In genomic region chr6:109008951-109009760, GRCh38 we compare ENCODE assay signal across 8 cellular contexts.
DNase-seq lines count a peak whose midpoint lies in the region; ATAC-seq and TF ChIP-seq lines count a peak whose summit lies in the region.

No MANE protein-coding gene starts in this region.

- H3K4me1 Mint-ChIP-seq in T-helper 17 cell = peaks cover 47% of the 10 kb centered on the region

- H3K9me3 ChIP-seq in T-helper 17 cell (ENCODE audit: control insufficient read depth, low read length, poor library complexity, severe bottlenecking) (no peaks in the 10 kb centered on the region), right atrium auricular region (no peaks in the 10 kb centered on the region), psoas muscle (no peaks in the 10 kb centered on the region)

- peaks cover 0 to 54% of the 10 kb centered on the region in 2 donors for H3K4me1 ChIP-seq in right atrium auricular region
- peaks cover 49% of the 10 kb centered on the region for H3K4me1 ChIP-seq in psoas muscle
- no peaks in the 10 kb centered on the region for H3K4me1 ChIP-seq in urinary bladder (ENCODE audit: insufficient read depth)

- peak overlapping the region; percentile 94 for H3K4me3 Mint-ChIP-seq in T-helper 17 cell

- H3K27ac ChIP-seq in angular gyrus (ENCODE audit: low read depth, low read length) (peak overlapping the region; percentile 91), right atrium auricular region (peak overlapping the region; percentile 97), psoas muscle (peak overlapping the region; percentile 97), urinary bladder (ENCODE audit: low read depth) (peak overlapping the region; percentile 100)

- WGBS in psoas muscle, 3 donors = 0 to 1% (median 0%) methylated on average over 53 to 88 of the region's 89 CpGs
- WGBS in urinary bladder = under 1% methylated on average over 89 of the region's 89 CpGs

- peak overlapping the region; percentile 99 for H3K27ac Mint-ChIP-seq in T-helper 17 cell

- ATAC-seq in HG02763 (IDR thresholded peaks at IDR 0.05; ENCODE audit: unreplicated experiment) = peak; percentile 92
- ATAC-seq in T-helper 17 cell = peak; percentile 93
- peak; percentile 94 to 98 (median 95) for ATAC-seq in psoas muscle

- DNase-seq in GM12864 (ENCODE audit: low read depth) = peak; percentile 27
- peak; percentile 26 for DNase-seq in NCI-H1436 treated with DMSO at 0.1 percent for 48 hours (lab: John Stamatoyannopoulos, UW)
- peak; percentile 93 to 95 (median 93) for DNase-seq in T-helper 17 cell
- DNase-seq in right atrium auricular region (ENCODE audit: low spot score) = peak; percentile 92
- peak; percentile 97 for DNase-seq in psoas muscle

- H3K27me3 Mint-ChIP-seq in T-helper 17 cell = no peaks in the 10 kb centered on the region

- no peaks in the 10 kb centered on the region for H3K27me3 ChIP-seq in right atrium auricular region
- H3K27me3 ChIP-seq in psoas muscle (ENCODE audit: insufficient read depth in 3 of 3, low read length in 2 of 3) = no peaks in the 10 kb centered on the region

- intact Hi-C loops in psoas muscle (cut with DNase I) = loop anchor here (5.0 kb wide), 4 partner anchors 48 to 452 kb away; no protein-coding TSS in a partner anchor

- H3K4me3 ChIP-seq in GM12864 (ENCODE audit: low read depth, low read length) = peak overlapping the region; percentile 64
- peak overlapping the region; percentile 89 to 90 for H3K4me3 ChIP-seq in right atrium auricular region
- peak overlapping the region; percentile 71 for H3K4me3 ChIP-seq in psoas muscle
- peak overlapping the region; percentile 91 for H3K4me3 ChIP-seq in urinary bladder (ENCODE audit: low read depth, low read length)

- TF ChIP-seq CTCF in GM12864 (IDR thresholded peaks at IDR 0.05; ENCODE audit: low read depth, low read length, missing control alignments) (no peak), right atrium auricular region (IDR thresholded peaks at IDR 0.05) (no peak), psoas muscle (IDR thresholded peaks at IDR 0.05) (peak; percentile 15)

- peaks cover 2% of the 10 kb centered on the region for H3K36me3 Mint-ChIP-seq in T-helper 17 cell (ENCODE audit: low read depth)

- H3K36me3 ChIP-seq in right atrium auricular region (no peaks in the 10 kb centered on the region), psoas muscle (ENCODE audit: insufficient read depth in 1 of 2, low read depth in 1 of 2) (no peaks in the 10 kb centered on the region), urinary bladder (ENCODE audit: insufficient read depth) (no peaks in the 10 kb centered on the region)

Comparison
In these comparisons a context has a peak if more than half of its experiments do, and no peak if none do; other contexts are left out.
1. Peak in every context shown above with its lines: DNase-seq, ATAC-seq, H3K4me3 ChIP-seq and H3K27ac ChIP-seq.
2. DNase-seq: peak in every context shown above with its lines; median percentile 97 in psoas muscle; 93 in T-helper 17 cell; 92 in right atrium auricular region; 27 in GM12864; 26 in NCI-H1436 treated with DMSO at 0.1 percent for 48 hours.